ENCODE assay signal across 16 cellular contexts in the genomic region with DNA sequence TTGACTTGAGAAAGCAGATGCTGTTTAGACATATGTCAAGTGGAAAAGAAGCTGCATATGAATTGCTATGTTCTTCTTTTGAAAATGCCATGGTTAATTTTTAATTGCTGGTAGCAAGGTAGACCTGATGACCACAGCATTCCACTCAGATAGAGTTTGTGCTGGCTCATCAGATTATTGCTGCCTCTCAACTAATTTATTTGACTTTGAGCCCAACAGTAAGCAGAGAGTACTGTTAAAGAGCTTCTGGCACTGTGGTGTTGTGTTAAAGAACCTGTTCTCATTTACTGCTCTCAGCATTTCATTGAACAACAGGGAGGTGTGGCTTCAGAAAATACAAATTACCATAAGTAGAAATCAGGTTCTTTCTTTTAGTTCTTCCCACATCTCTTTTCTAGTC.
DNase-seq lines count a peak whose midpoint lies in the region; TF ChIP-seq lines count a peak whose summit lies in the region.
"Had no signal": no experiment of that assay in that cellular context is flagged by ENCODE, and none has a peak within 500 bp of the region (broad histone marks: within the 10 kb centered on the region; RNA-seq: fewer than 3 reads in every experiment).

No MANE protein-coding gene starts in this region.

- H3K9me3 Mint-ChIP-seq in neural progenitor cell = peaks cover 9% of the 10 kb centered on the region
- H3K9me3 Mint-ChIP-seq: activated CD8-positive, alpha-beta T cell treated with anti-CD3 and anti-CD28 coated beads for 36 hours; activated naive CD8-positive, alpha-beta T cell treated with anti-CD3 and anti-CD28 coated beads, Interleukin-2, amount 10 ng/mL, durations not matched to agents 7 days and 5 days had no signal

- TF ChIP-seq CTCF in OCI-LY1 (IDR thresholded peaks at IDR 0.05; ENCODE audit: low read length) = no peak
- TF ChIP-seq CTCF in right atrium auricular region (IDR thresholded peaks at IDR 0.05) = no peak
- no peak for TF ChIP-seq CTCF in neural progenitor cell (IDR thresholded peaks at IDR 0.05)
- no peak for TF ChIP-seq CTCF in GM20000 (IDR thresholded peaks at IDR 0.05; ENCODE audit: extremely low read depth, missing control alignments)

- no peak overlapping the region for H3K4me3 ChIP-seq in OCI-LY1 (ENCODE audit: low read depth, low read length, poor library complexity, severe bottlenecking)
- no peak overlapping the region for H3K4me3 ChIP-seq in right atrium auricular region
- no peak overlapping the region for H3K4me3 ChIP-seq in neural progenitor cell
- H3K4me3 ChIP-seq: skin epidermis had no signal

- peak overlapping the region; percentile 26 for H3K27ac Mint-ChIP-seq in neural progenitor cell
- H3K27ac Mint-ChIP-seq: activated CD8-positive, alpha-beta T cell treated with anti-CD3 and anti-CD28 coated beads for 36 hours; activated naive CD8-positive, alpha-beta T cell treated with anti-CD3 and anti-CD28 coated beads, Interleukin-2, amount 10 ng/mL, durations not matched to agents 7 days and 5 days; activated T-helper 1 cell treated with anti-CD3 and anti-CD28 coated beads, Interleukin-12 subunit alpha, Interleukin-12 subunit beta, Interleukin-2, Interleukin-4 antibody, amounts not matched to agents 30 ng/mL and 10 ng/mL and 1 ng/mL, durations not matched to agents 14 hours and 24 hours and 36 hours had no signal

- no peak overlapping the region for H3K4me2 ChIP-seq in OCI-LY1 (ENCODE audit: low read length)
- H3K4me2 ChIP-seq in neural progenitor cell = peak overlapping the region; percentile 12

- H3K9me2 ChIP-seq in OCI-LY1 (ENCODE audit: low read depth, low read length) = no peaks in the 10 kb centered on the region

- no peaks in the 10 kb centered on the region for H3K36me3 Mint-ChIP-seq in neural progenitor cell
- H3K36me3 Mint-ChIP-seq: activated naive CD8-positive, alpha-beta T cell treated with anti-CD3 and anti-CD28 coated beads, Interleukin-2, amount 10 ng/mL, durations not matched to agents 7 days and 5 days had no signal

- H3K9ac ChIP-seq in OCI-LY1 (ENCODE audit: low read length) (no peak overlapping the region), neural progenitor cell (no peak overlapping the region)

- H3K4me3 Mint-ChIP-seq in neural progenitor cell = no peak overlapping the region
- H3K4me3 Mint-ChIP-seq: activated CD8-positive, alpha-beta T cell treated with anti-CD3 and anti-CD28 coated beads for 36 hours; activated naive CD8-positive, alpha-beta T cell treated with anti-CD3 and anti-CD28 coated beads, Interleukin-2, amount 10 ng/mL, durations not matched to agents 7 days and 5 days; activated T-helper 1 cell treated with anti-CD3 and anti-CD28 coated beads, Interleukin-12 subunit alpha, Interleukin-12 subunit beta, Interleukin-2, Interleukin-4 antibody, amounts not matched to agents 30 ng/mL and 10 ng/mL and 1 ng/mL, durations not matched to agents 14 hours and 24 hours and 36 hours had no signal

- DNase-seq in DMS79 (lab: John Stamatoyannopoulos, UW) = peak; percentile 90
- DNase-seq in right atrium auricular region (ENCODE audit: low spot score) = no peak
- DNase-seq in neural progenitor cell (ENCODE audit: low spot score) = no peak
- DNase-seq in GM20000 (ENCODE audit: low spot score) = no peak
- DNase-seq in effector CD8-positive, alpha-beta T cell (lab: John Stamatoyannopoulos, UW) = no peak
- no peak for DNase-seq in NCI-H446 treated with DMSO at 0.1 percent for 48 hours (lab: John Stamatoyannopoulos, UW)
- DNase-seq in HT-29 (ENCODE audit: low spot score) = no peak
- DNase-seq: activated CD8-positive, alpha-beta T cell treated with anti-CD3 and anti-CD28 coated beads for 36 hours; activated naive CD8-positive, alpha-beta T cell treated with anti-CD3 and anti-CD28 coated beads, Interleukin-2, amount 10 ng/mL, durations not matched to agents 7 days and 5 days; MV-4-11; stimulated activated CD4-positive, alpha-beta T cell treated with anti-CD3 and anti-CD28 coated beads, Interleukin-4, amount 100 ng/mL, for 4 hours; stimulated activated CD8-positive, alpha-beta memory T cell treated with anti-CD3 and anti-CD28 coated beads, Interleukin-4, amount 100 ng/mL, for 48 hours; T-helper 1 cell had no signal

- H3K9me3 ChIP-seq in OCI-LY1 (ENCODE audit: low read length) (no peaks in the 10 kb centered on the region), right atrium auricular region (no peaks in the 10 kb centered on the region), neural progenitor cell (ENCODE audit: low read depth) (no peaks in the 10 kb centered on the region)

- H2AFZ ChIP-seq in OCI-LY1 (ENCODE audit: low read length) = 0 out of 2 replicates have a peak overlapping the region, but pooled peaks have one; percentile 7
- H2AFZ ChIP-seq in neural progenitor cell (replicated peaks) = no peak overlapping the region

- H3K36me3 ChIP-seq in OCI-LY1 (ENCODE audit: insufficient read depth, low read length) (no peaks in the 10 kb centered on the region), right atrium auricular region (no peaks in the 10 kb centered on the region), neural progenitor cell (no peaks in the 10 kb centered on the region)

- H3K27ac ChIP-seq in OCI-LY1 (ENCODE audit: low read depth, low read length, poor library complexity, severe bottlenecking) (no peak overlapping the region), right atrium auricular region (peak overlapping the region; percentile 45 to 82), neural progenitor cell (peak overlapping the region; percentile 30)
- H3K27ac ChIP-seq: skin epidermis had no signal

- H4K20me1 ChIP-seq in OCI-LY1 (ENCODE audit: insufficient read depth, low read length) (no peaks in the 10 kb centered on the region), neural progenitor cell (ENCODE audit: low read depth) (no peaks in the 10 kb centered on the region)

- no peaks in the 10 kb centered on the region for H3K27me3 Mint-ChIP-seq in neural progenitor cell (ENCODE audit: insufficient read depth, low read depth)

- no peaks in the 10 kb centered on the region for H3K27me3 ChIP-seq in OCI-LY1 (ENCODE audit: insufficient read depth, low read length)
- no peaks in the 10 kb centered on the region for H3K27me3 ChIP-seq in right atrium auricular region
- H3K27me3 ChIP-seq in neural progenitor cell = no peaks in the 10 kb centered on the region

- H3F3A ChIP-seq in OCI-LY1 (ENCODE audit: insufficient read depth, low read length) (no peaks in the 10 kb centered on the region), neural progenitor cell (ENCODE audit: low read depth) (peaks cover 8% of the 10 kb centered on the region)

- H3K4me1 ChIP-seq in OCI-LY1 (ENCODE audit: insufficient read depth, low read length, severe bottlenecking) = no peaks in the 10 kb centered on the region
- H3K4me1 ChIP-seq in right atrium auricular region = peaks cover 0 to 10% of the 10 kb centered on the region in 2 donors
- peaks cover 23% of the 10 kb centered on the region for H3K4me1 ChIP-seq in neural progenitor cell

- H3K79me2 ChIP-seq in OCI-LY1 (ENCODE audit: insufficient read depth, low read length) (no peaks in the 10 kb centered on the region), neural progenitor cell (ENCODE audit: low read depth) (no peaks in the 10 kb centered on the region)

- H3K4me1 Mint-ChIP-seq in neural progenitor cell = peaks cover 17% of the 10 kb centered on the region
- H3K4me1 Mint-ChIP-seq: activated naive CD8-positive, alpha-beta T cell treated with anti-CD3 and anti-CD28 coated beads, Interleukin-2, amount 10 ng/mL, durations not matched to agents 7 days and 5 days had no signal
